Comparison of ENCODE assay signal across 23 cellular contexts in genomic region chr21:35191128-35191527, GRCh38.
DNase-seq lines count a peak whose midpoint lies in the region; ATAC-seq and TF ChIP-seq lines count a peak whose summit lies in the region.
"Had no signal": no experiment of that assay in that cellular context is flagged by ENCODE, and none has a peak within 500 bp of the region (broad histone marks: within the 10 kb centered on the region; RNA-seq: fewer than 3 reads in every experiment).

No MANE protein-coding gene starts in this region.

- H3K4me1 ChIP-seq in IMR-90 (ENCODE audit: control insufficient read depth, insufficient read depth, low read length) (no peaks in the 10 kb centered on the region; the same call in 1 of the 2 replicates), mesenchymal stem cell (ENCODE audit: control insufficient read depth, insufficient read depth, low read depth, low read length) (peaks cover 3% of the 10 kb centered on the region), smooth muscle cell (ENCODE audit: low read depth) (peaks cover 6% of the 10 kb centered on the region)

- H3K9me3 ChIP-seq in IMR-90 (ENCODE audit: control insufficient read depth, insufficient read depth, low read length) (no peaks in the 10 kb centered on the region), mesenchymal stem cell (ENCODE audit: control insufficient read depth, low read length) (no peaks in the 10 kb centered on the region), smooth muscle cell (replicated peaks; ENCODE audit: low read depth) (no peaks in the 10 kb centered on the region)
- H3K9me3 ChIP-seq: SK-N-SH had no signal

- DNase-seq in IMR-90 (no peak), activated B cell treated with CpG ODN at 0.5 μM for 24 hours (no peak), mesenchymal stem cell (no peak), smooth muscle cell (lab: John Stamatoyannopoulos, UW; ENCODE audit: unreplicated experiment) (no peak), ecto neural progenitor cell (ENCODE audit: low spot score) (no peak), MCF 10A (ENCODE audit: unreplicated experiment) (no peak), NCI-H748 (lab: John Stamatoyannopoulos, UW; ENCODE audit: unreplicated experiment) (no peak)
- DNase-seq in activated T-helper 1 cell treated with anti-CD3 and anti-CD28 coated beads, Interleukin-12 subunit alpha, Interleukin-12 subunit beta, Interleukin-2, Interleukin-4 antibody, amounts not matched to agents 30 ng/mL and 10 ng/mL and 1 ng/mL, durations not matched to agents 14 hours and 24 hours and 36 hours (ENCODE audit: low spot score): no peak
- DNase-seq: CD8-positive, alpha-beta memory T cell; EL; GF-D8; GOT3; KG1; MV-4-11; NCI-H1105 treated with DMSO at 0.1 percent for 48 hours; NCI-H2029 treated with DMSO at 0.1 percent for 48 hours; NCI-H2171; NCI-H345; SHP77 treated with DMSO at 0.1 percent for 48 hours; SK-N-SH had no signal

- H3K27me3 Mint-ChIP-seq in activated B cell treated with CpG ODN at 0.5 μM for 24 hours (no peaks in the 10 kb centered on the region), MCF 10A (ENCODE audit: insufficient read depth, unreplicated experiment) (no peaks in the 10 kb centered on the region)
- peaks cover 8% of the 10 kb centered on the region for H3K27me3 Mint-ChIP-seq in activated T-helper 1 cell treated with anti-CD3 and anti-CD28 coated beads, Interleukin-12 subunit alpha, Interleukin-12 subunit beta, Interleukin-2, Interleukin-4 antibody, amounts not matched to agents 30 ng/mL and 10 ng/mL and 1 ng/mL, durations not matched to agents 14 hours and 24 hours and 36 hours (ENCODE audit: insufficient read depth)

- no peaks in the 10 kb centered on the region for H3K36me3 ChIP-seq in IMR-90 (ENCODE audit: control insufficient read depth, insufficient read depth, low read length)
- no peaks in the 10 kb centered on the region for H3K36me3 ChIP-seq in mesenchymal stem cell (ENCODE audit: control insufficient read depth in 1 of 2, insufficient read depth in 2 of 2, low read depth in 1 of 2, low read length in 2 of 2)
- no peaks in the 10 kb centered on the region for H3K36me3 ChIP-seq in smooth muscle cell (ENCODE audit: low read depth)

- H3K79me1 ChIP-seq in IMR-90 (ENCODE audit: low read depth in 1 of 2, low read length in 2 of 2): no peaks in the 10 kb centered on the region
- H3K79me1 ChIP-seq in mesenchymal stem cell (replicated peaks; ENCODE audit: low read length, poor library complexity, severe bottlenecking): no peaks in the 10 kb centered on the region

- H2AK5ac ChIP-seq in IMR-90 (ENCODE audit: low read depth, low read length): no peak overlapping the region; the same call in 1 of the 2 replicates
- peak overlapping the region; percentile 2 for H2AK5ac ChIP-seq in mesenchymal stem cell (ENCODE audit: low read length, severe bottlenecking)

- H4K20me1 ChIP-seq in IMR-90 (ENCODE audit: insufficient read depth, low read length): no peaks in the 10 kb centered on the region
- H4K20me1 ChIP-seq in smooth muscle cell (ENCODE audit: low read depth): no peaks in the 10 kb centered on the region

- no peak overlapping the region for H3K4me3 Mint-ChIP-seq in activated B cell treated with CpG ODN at 0.5 μM for 24 hours
- no peak overlapping the region for H3K4me3 Mint-ChIP-seq in activated T-helper 1 cell treated with anti-CD3 and anti-CD28 coated beads, Interleukin-12 subunit alpha, Interleukin-12 subunit beta, Interleukin-2, Interleukin-4 antibody, amounts not matched to agents 30 ng/mL and 10 ng/mL and 1 ng/mL, durations not matched to agents 14 hours and 24 hours and 36 hours
- no peak overlapping the region for H3K4me3 Mint-ChIP-seq in MCF 10A (ENCODE audit: unreplicated experiment)
- H3K4me3 Mint-ChIP-seq: CD8-positive, alpha-beta memory T cell had no signal

- H3K27ac ChIP-seq in IMR-90 (ENCODE audit: insufficient read depth, low read length) (no peak overlapping the region), mesenchymal stem cell (ENCODE audit: low read length, poor library complexity, severe bottlenecking) (no peak overlapping the region), smooth muscle cell (ENCODE audit: low read depth) (peak overlapping the region; percentile 83)
- H3K27ac ChIP-seq: C4-2B, HL-60 had no signal

- H2BK5ac ChIP-seq in IMR-90 (ENCODE audit: low read depth, low read length, poor library complexity, severe bottlenecking) (no peak overlapping the region), mesenchymal stem cell (ENCODE audit: low read depth, low read length, poor library complexity, severe bottlenecking) (no peak overlapping the region)

- intact Hi-C loops in IMR-90 (cut with micrococcal nuclease) (no loop called here), activated B cell treated with CpG ODN at 0.5 μM for 24 hours (cut with micrococcal nuclease) (no loop called here), MCF 10A (cut with micrococcal nuclease) (no loop called here)
- intact Hi-C loops in activated T-helper 1 cell treated with anti-CD3 and anti-CD28 coated beads, Interleukin-12 subunit alpha, Interleukin-12 subunit beta, Interleukin-2, Interleukin-4 antibody, amounts not matched to agents 30 ng/mL and 10 ng/mL and 1 ng/mL, durations not matched to agents 14 hours and 24 hours and 36 hours (cut with micrococcal nuclease): no loop called here

- H2BK15ac ChIP-seq in IMR-90 (ENCODE audit: low read depth, low read length) (no peak overlapping the region), mesenchymal stem cell (ENCODE audit: low read depth, poor library complexity, severe bottlenecking) (no peak overlapping the region)

- TF ChIP-seq POLR2A in IMR-90 (IDR thresholded peaks at IDR 0.05; ENCODE audit: low read depth, low read length): no peak

- in situ Hi-C loops in IMR-90 (cut with MboI; ENCODE audit: low sequenced_read_pairs): no loop called here

- no peak for ATAC-seq in IMR-90 (ENCODE audit: low read depth)
- ATAC-seq in activated B cell treated with CpG ODN at 0.5 μM for 24 hours (ENCODE audit: low read depth): no peak
- ATAC-seq: HepG2 had no signal

- H4K8ac ChIP-seq in IMR-90 (ENCODE audit: low read depth in 2 of 2, low read length in 2 of 2) (no peak overlapping the region), mesenchymal stem cell (ENCODE audit: low read length) (no peak overlapping the region)

- H3K4me2 ChIP-seq in IMR-90 (ENCODE audit: low read depth, low read length) (no peak overlapping the region), mesenchymal stem cell (ENCODE audit: low read length, poor library complexity, severe bottlenecking) (no peak overlapping the region), smooth muscle cell (no peak overlapping the region)
- H3K4me2 ChIP-seq: SK-N-SH had no signal

- TF ChIP-seq CTCF in IMR-90 (conservative IDR thresholded peaks at IDR 0.05; ENCODE audit: low read depth, low read length): no peak
- no peak for TF ChIP-seq CTCF in activated B cell treated with CpG ODN at 0.5 μM for 24 hours (IDR thresholded peaks at IDR 0.05)
- TF ChIP-seq CTCF in smooth muscle cell (IDR thresholded peaks at IDR 0.05; ENCODE audit: borderline replicate concordance, insufficient read depth, poor library complexity, severe bottlenecking): no peak
- no peak for TF ChIP-seq CTCF in MCF 10A (IDR thresholded peaks at IDR 0.05; ENCODE audit: unreplicated experiment)

- H4K91ac ChIP-seq in IMR-90 (ENCODE audit: insufficient read depth, low read depth, low read length) (no peak overlapping the region), mesenchymal stem cell (ENCODE audit: low read length) (no peak overlapping the region)

- H3K4me3 ChIP-seq in IMR-90 (ENCODE audit: insufficient read depth, low read depth, low read length): no peak overlapping the region
- H3K4me3 ChIP-seq in mesenchymal stem cell (ENCODE audit: insufficient read depth in 1 of 2, low read depth in 1 of 2, low read length in 2 of 2): no peak overlapping the region
- H3K4me3 ChIP-seq in smooth muscle cell: no peak overlapping the region

- CTCF ChIA-PET in IMR-90 (lab: Yijun Ruan, JAX) (no interaction called here), activated B cell treated with CpG ODN at 0.5 μM for 24 hours (lab: Charles Lee) (interaction anchor here (1.0 to 1.6 kb wide), 2 partner anchors 13 to 36 kb away, joined by 3 to 5 read pairs; no protein-coding TSS in a partner anchor), MCF 10A (lab: Yijun Ruan, JAX) (interaction anchor here (0.6 kb wide), 3 partner anchors 9 to 50 kb away, joined by 3 read pairs; no protein-coding TSS in a partner anchor)

- H3K9me1 ChIP-seq in IMR-90 (ENCODE audit: insufficient read depth, low read length): no peaks in the 10 kb centered on the region

- H3K56ac ChIP-seq in IMR-90 (ENCODE audit: extremely low read depth, insufficient read depth, low read length): no peak overlapping the region; the same call in 1 of the 2 replicates

- H3K79me2 ChIP-seq in smooth muscle cell (ENCODE audit: low read depth): no peaks in the 10 kb centered on the region

- peaks cover 3% of the 10 kb centered on the region for H3F3A ChIP-seq in smooth muscle cell (ENCODE audit: low read depth)

- H3K9me3 Mint-ChIP-seq in activated B cell treated with CpG ODN at 0.5 μM for 24 hours: peaks cover 5% of the 10 kb centered on the region
- H3K9me3 Mint-ChIP-seq in activated T-helper 1 cell treated with anti-CD3 and anti-CD28 coated beads, Interleukin-12 subunit alpha, Interleukin-12 subunit beta, Interleukin-2, Interleukin-4 antibody, amounts not matched to agents 30 ng/mL and 10 ng/mL and 1 ng/mL, durations not matched to agents 14 hours and 24 hours and 36 hours: peaks cover 13% of the 10 kb centered on the region
- peaks cover 9% of the 10 kb centered on the region for H3K9me3 Mint-ChIP-seq in MCF 10A (ENCODE audit: unreplicated experiment)
- H3K9me3 Mint-ChIP-seq: CD8-positive, alpha-beta memory T cell had no signal

- H3K4me1 Mint-ChIP-seq in activated B cell treated with CpG ODN at 0.5 μM for 24 hours (peaks cover 36% of the 10 kb centered on the region), MCF 10A (ENCODE audit: insufficient read depth, unreplicated experiment) (peaks cover 12% of the 10 kb centered on the region)
- peaks cover 13% of the 10 kb centered on the region for H3K4me1 Mint-ChIP-seq in activated T-helper 1 cell treated with anti-CD3 and anti-CD28 coated beads, Interleukin-12 subunit alpha, Interleukin-12 subunit beta, Interleukin-2, Interleukin-4 antibody, amounts not matched to agents 30 ng/mL and 10 ng/mL and 1 ng/mL, durations not matched to agents 14 hours and 24 hours and 36 hours (ENCODE audit: low read depth)
- H3K4me1 Mint-ChIP-seq: CD8-positive, alpha-beta memory T cell had no signal

- no peak overlapping the region for H2BK20ac ChIP-seq in IMR-90 (ENCODE audit: low read depth, low read length)

- no CpG with 5 or more reads among the region's 6 CpGs for WGBS in IMR-90 (ENCODE audit: extremely low coverage in 2 of 2, insufficient read length in 1 of 2), 2 experiments
- 84% methylated on average over 5 of the region's 6 CpGs for WGBS in mesenchymal stem cell
- 85% methylated on average over 6 of the region's 6 CpGs for WGBS in smooth muscle cell (ENCODE audit: low lambda C conversion rate)

- H3K27ac Mint-ChIP-seq in activated B cell treated with CpG ODN at 0.5 μM for 24 hours (peak overlapping the region; percentile 78), MCF 10A (ENCODE audit: low read depth, unreplicated experiment) (no peak overlapping the region)
- H3K27ac Mint-ChIP-seq in activated T-helper 1 cell treated with anti-CD3 and anti-CD28 coated beads, Interleukin-12 subunit alpha, Interleukin-12 subunit beta, Interleukin-2, Interleukin-4 antibody, amounts not matched to agents 30 ng/mL and 10 ng/mL and 1 ng/mL, durations not matched to agents 14 hours and 24 hours and 36 hours: no peak overlapping the region
- H3K27ac Mint-ChIP-seq: CD8-positive, alpha-beta memory T cell had no signal

- no peak overlapping the region for H4K5ac ChIP-seq in IMR-90 (ENCODE audit: low read depth, low read length)

- no peak overlapping the region for H3K18ac ChIP-seq in IMR-90 (ENCODE audit: low read depth, low read length)
- H3K18ac ChIP-seq in mesenchymal stem cell (ENCODE audit: low read depth in 1 of 2, low read length in 2 of 2): no peak overlapping the region

- H2BK120ac ChIP-seq in IMR-90 (ENCODE audit: low read depth, low read length) (0 out of 2 replicates have a peak overlapping the region, but pooled peaks have one; percentile 2), mesenchymal stem cell (ENCODE audit: low read depth, low read length) (no peak overlapping the region)

- H3K4ac ChIP-seq in IMR-90 (ENCODE audit: low read depth, low read length) (no peak overlapping the region), mesenchymal stem cell (ENCODE audit: low read depth in 1 of 2, low read length in 2 of 2) (no peak overlapping the region)

- dilution Hi-C loops in IMR-90 (cut with HindIII; ENCODE audit: low sequenced_read_pairs, unreplicated experiment): no loop called here

- BruUV-seq in IMR-90 (replicated peaks; lab: Mats Ljungman, UMichigan): no TSS peak
- no TSS peak for BruUV-seq in MCF 10A (replicated peaks; lab: Mats Ljungman, UMichigan)

- H3K27me3 ChIP-seq in IMR-90 (ENCODE audit: control insufficient read depth, insufficient read depth, low read length) (no peaks in the 10 kb centered on the region), mesenchymal stem cell (ENCODE audit: control insufficient read depth in 1 of 2, insufficient read depth in 1 of 2, low read length in 2 of 2) (no peaks in the 10 kb centered on the region), smooth muscle cell (ENCODE audit: low read depth) (no peaks in the 10 kb centered on the region)

- no peak for TF ChIP-seq RAD21 in IMR-90 (IDR thresholded peaks at IDR 0.05; ENCODE audit: low read length)

- H3K36me3 Mint-ChIP-seq in activated B cell treated with CpG ODN at 0.5 μM for 24 hours (ENCODE audit: low read depth) (no peaks in the 10 kb centered on the region), MCF 10A (ENCODE audit: insufficient read depth, unreplicated experiment) (no peaks in the 10 kb centered on the region)
- peaks cover 3% of the 10 kb centered on the region for H3K36me3 Mint-ChIP-seq in activated T-helper 1 cell treated with anti-CD3 and anti-CD28 coated beads, Interleukin-12 subunit alpha, Interleukin-12 subunit beta, Interleukin-2, Interleukin-4 antibody, amounts not matched to agents 30 ng/mL and 10 ng/mL and 1 ng/mL, durations not matched to agents 14 hours and 24 hours and 36 hours (ENCODE audit: low read depth)

- H3K14ac ChIP-seq in IMR-90 (replicated peaks; ENCODE audit: low read depth, low read length) (0 out of 2 replicates have a peak overlapping the region, but pooled peaks have one; percentile 41), mesenchymal stem cell (ENCODE audit: low read length in 2 of 2) (no peak overlapping the region)

- POLR2A ChIA-PET in IMR-90 (lab: Charles Lee; ENCODE audit: unreplicated experiment): no interaction called here
- POLR2A ChIA-PET in activated B cell treated with CpG ODN at 0.5 μM for 24 hours (lab: Charles Lee): interaction anchor here (1.0 to 1.5 kb wide), 3 partner anchors 14 to 325 kb away, joined by 3 to 7 read pairs (median 4); no protein-coding TSS in a partner anchor
- POLR2A ChIA-PET in MCF 10A (lab: Yijun Ruan, JAX): interaction anchor here (0.7 to 1.5 kb wide), 8 partner anchors 9 to 390 kb away, joined by 3 to 4 read pairs (median 3); no protein-coding TSS in a partner anchor

- H3K23ac ChIP-seq in IMR-90 (ENCODE audit: low read depth, low read length): no peak overlapping the region
- H3K23ac ChIP-seq in mesenchymal stem cell (ENCODE audit: low read length in 2 of 2): no peak overlapping the region

- no peak overlapping the region for H2AK9ac ChIP-seq in IMR-90 (replicated peaks; ENCODE audit: low read depth, low read length, poor library complexity)

- H2BK12ac ChIP-seq in mesenchymal stem cell (ENCODE audit: low read length in 2 of 2): no peak overlapping the region

- H2AFZ ChIP-seq in IMR-90 (replicated peaks; ENCODE audit: low read length, poor library complexity) (no peak overlapping the region), mesenchymal stem cell (ENCODE audit: low read depth, low read length) (no peak overlapping the region), smooth muscle cell (ENCODE audit: low read depth) (no peak overlapping the region)

- H3K9ac ChIP-seq in IMR-90 (ENCODE audit: low read depth, low read length) (no peak overlapping the region), mesenchymal stem cell (ENCODE audit: low read length) (no peak overlapping the region), smooth muscle cell (ENCODE audit: low read depth) (no peak overlapping the region)
- H3K9ac ChIP-seq: SK-N-SH had no signal
